1 cellular context compared by ENCODE assay signal in genomic region chr6:11043961-11044711, GRCh38.
TF ChIP-seq lines count a peak whose summit lies in the region.

A gene with protein sequence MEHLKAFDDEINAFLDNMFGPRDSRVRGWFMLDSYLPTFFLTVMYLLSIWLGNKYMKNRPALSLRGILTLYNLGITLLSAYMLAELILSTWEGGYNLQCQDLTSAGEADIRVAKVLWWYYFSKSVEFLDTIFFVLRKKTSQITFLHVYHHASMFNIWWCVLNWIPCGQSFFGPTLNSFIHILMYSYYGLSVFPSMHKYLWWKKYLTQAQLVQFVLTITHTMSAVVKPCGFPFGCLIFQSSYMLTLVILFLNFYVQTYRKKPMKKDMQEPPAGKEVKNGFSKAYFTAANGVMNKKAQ (minus strand): TSS chr6:11044305. CDS start chr6:11044230, 75 bp downstream.

TF ChIP-seq in HepG2, 621 proteins besides CTCF, POLR2A, EP300 and RAD21 (continued from another document and continues in another):
- TF ChIP-seq, protein P1, sequence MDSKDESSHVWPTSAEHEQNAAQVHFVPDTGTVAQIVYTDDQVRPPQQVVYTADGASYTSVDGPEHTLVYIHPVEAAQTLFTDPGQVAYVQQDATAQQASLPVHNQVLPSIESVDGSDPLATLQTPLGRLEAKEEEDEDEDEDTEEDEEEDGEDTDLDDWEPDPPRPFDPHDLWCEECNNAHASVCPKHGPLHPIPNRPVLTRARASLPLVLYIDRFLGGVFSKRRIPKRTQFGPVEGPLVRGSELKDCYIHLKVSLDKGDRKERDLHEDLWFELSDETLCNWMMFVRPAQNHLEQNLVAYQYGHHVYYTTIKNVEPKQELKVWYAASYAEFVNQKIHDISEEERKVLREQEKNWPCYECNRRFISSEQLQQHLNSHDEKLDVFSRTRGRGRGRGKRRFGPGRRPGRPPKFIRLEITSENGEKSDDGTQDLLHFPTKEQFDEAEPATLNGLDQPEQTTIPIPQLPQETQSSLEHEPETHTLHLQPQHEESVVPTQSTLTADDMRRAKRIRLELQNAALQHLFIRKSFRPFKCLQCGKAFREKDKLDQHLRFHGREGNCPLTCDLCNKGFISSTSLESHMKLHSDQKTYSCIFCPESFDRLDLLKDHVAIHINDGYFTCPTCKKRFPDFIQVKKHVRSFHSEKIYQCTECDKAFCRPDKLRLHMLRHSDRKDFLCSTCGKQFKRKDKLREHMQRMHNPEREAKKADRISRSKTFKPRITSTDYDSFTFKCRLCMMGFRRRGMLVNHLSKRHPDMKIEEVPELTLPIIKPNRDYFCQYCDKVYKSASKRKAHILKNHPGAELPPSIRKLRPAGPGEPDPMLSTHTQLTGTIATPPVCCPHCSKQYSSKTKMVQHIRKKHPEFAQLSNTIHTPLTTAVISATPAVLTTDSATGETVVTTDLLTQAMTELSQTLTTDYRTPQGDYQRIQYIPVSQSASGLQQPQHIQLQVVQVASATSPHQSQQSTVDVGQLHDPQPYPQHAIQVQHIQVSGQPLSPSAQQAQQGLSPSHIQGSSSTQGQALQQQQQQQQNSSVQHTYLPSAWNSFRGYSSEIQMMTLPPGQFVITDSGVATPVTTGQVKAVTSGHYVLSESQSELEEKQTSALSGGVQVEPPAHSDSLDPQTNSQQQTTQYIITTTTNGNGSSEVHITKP (CRISPR knock-in tag; IDR thresholded peaks at IDR 0.05; ENCODE audit: low read depth) = no peak
- TF ChIP-seq ZNF441 (CRISPR knock-in tag; IDR thresholded peaks at IDR 0.05; ENCODE audit: borderline replicate concordance) (no peak), PLRG1 (conservative IDR thresholded peaks at IDR 0.05) (no peak), ZSCAN22 (CRISPR knock-in tag; IDR thresholded peaks at IDR 0.05) (no peak), ZNF7 (CRISPR knock-in tag; IDR thresholded peaks at IDR 0.05) (no peak), PHF8 (CRISPR knock-in tag; IDR thresholded peaks at IDR 0.05) (peak; percentile 28), ZNF790 (CRISPR knock-in tag; IDR thresholded peaks at IDR 0.05; ENCODE audit: borderline replicate concordance) (peak; percentile 84; the same call in 1 of the 2 replicates), ZNF557 (CRISPR knock-in tag; IDR thresholded peaks at IDR 0.05) (no peak; the same call in 1 of the 2 replicates), ZBTB26 (CRISPR knock-in tag; IDR thresholded peaks at IDR 0.05; ENCODE audit: borderline replicate concordance) (no peak), SALL1 (CRISPR knock-in tag; IDR thresholded peaks at IDR 0.05) (peak; percentile 83), ZFP41 (CRISPR knock-in tag; IDR thresholded peaks at IDR 0.05; ENCODE audit: borderline replicate concordance) (no peak), ZNF264 (CRISPR knock-in tag; IDR thresholded peaks at IDR 0.05) (no peak), THYN1 (CRISPR knock-in tag; IDR thresholded peaks at IDR 0.05; ENCODE audit: borderline replicate concordance, low read depth) (no peak), CHD2 (IDR thresholded peaks at IDR 0.05; ENCODE audit: low read depth, low read length) (peak; percentile 67; the same call in 1 of the 2 replicates), ZSCAN21 (CRISPR knock-in tag; IDR thresholded peaks at IDR 0.05; ENCODE audit: borderline replicate concordance) (peak; percentile 6; the same call in 1 of the 2 replicates), ZBTB3 (CRISPR knock-in tag; IDR thresholded peaks at IDR 0.05; ENCODE audit: borderline replicate concordance, low read depth) (no peak; the same call in 1 of the 2 replicates), NFATC3 (CRISPR knock-in tag; IDR thresholded peaks at IDR 0.05) (no peak), REXO4 (CRISPR knock-in tag; IDR thresholded peaks at IDR 0.05; ENCODE audit: borderline replicate concordance) (no peak), AHR (CRISPR knock-in tag; IDR thresholded peaks at IDR 0.05) (0 out of 2 replicates have a peak, but pooled peaks have one; percentile 60), BHLHE40 (IDR thresholded peaks at IDR 0.05; ENCODE audit: low read length) (no peak), CSRNP2 (CRISPR knock-in tag; conservative IDR thresholded peaks at IDR 0.05; ENCODE audit: low read depth) (no peak), CEBPZ (IDR thresholded peaks at IDR 0.05; ENCODE audit: low read length) (no peak), NR1H2 (CRISPR knock-in tag; IDR thresholded peaks at IDR 0.05; ENCODE audit: borderline replicate concordance, low read depth) (no peak), ZNF788 (CRISPR knock-in tag; IDR thresholded peaks at IDR 0.05; ENCODE audit: borderline replicate concordance) (peak; percentile 69; the same call in 1 of the 2 replicates), SP140L (CRISPR knock-in tag; IDR thresholded peaks at IDR 0.05; ENCODE audit: borderline replicate concordance) (no peak), HDAC6 (IDR thresholded peaks at IDR 0.05; ENCODE audit: low read depth, low read length) (no peak), ZNF607 (CRISPR knock-in tag; IDR thresholded peaks at IDR 0.05; ENCODE audit: borderline replicate concordance) (0 out of 2 replicates have a peak, but pooled peaks have one; percentile 8), NPAS2 (CRISPR knock-in tag; IDR thresholded peaks at IDR 0.05; ENCODE audit: borderline replicate concordance) (no peak), ZBTB14 (CRISPR knock-in tag; IDR thresholded peaks at IDR 0.05) (peak; percentile 87), KDM5A (IDR thresholded peaks at IDR 0.05; ENCODE audit: borderline replicate concordance, low read length) (no peak), ZFY (CRISPR knock-in tag; IDR thresholded peaks at IDR 0.05) (peak; percentile 81), MTA1 (CRISPR knock-in tag; IDR thresholded peaks at IDR 0.05; ENCODE audit: borderline replicate concordance) (peak; percentile 36; the same call in 1 of the 2 replicates)
- TF ChIP-seq, protein P2, sequence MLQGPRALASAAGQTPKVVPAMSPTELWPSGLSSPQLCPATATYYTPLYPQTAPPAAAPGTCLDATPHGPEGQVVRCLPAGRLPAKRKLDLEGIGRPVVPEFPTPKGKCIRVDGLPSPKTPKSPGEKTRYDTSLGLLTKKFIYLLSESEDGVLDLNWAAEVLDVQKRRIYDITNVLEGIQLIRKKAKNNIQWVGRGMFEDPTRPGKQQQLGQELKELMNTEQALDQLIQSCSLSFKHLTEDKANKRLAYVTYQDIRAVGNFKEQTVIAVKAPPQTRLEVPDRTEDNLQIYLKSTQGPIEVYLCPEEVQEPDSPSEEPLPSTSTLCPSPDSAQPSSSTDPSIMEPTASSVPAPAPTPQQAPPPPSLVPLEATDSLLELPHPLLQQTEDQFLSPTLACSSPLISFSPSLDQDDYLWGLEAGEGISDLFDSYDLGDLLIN (CRISPR knock-in tag; IDR thresholded peaks at IDR 0.05; ENCODE audit: borderline replicate concordance) = no peak
- TF ChIP-seq, protein P3, sequence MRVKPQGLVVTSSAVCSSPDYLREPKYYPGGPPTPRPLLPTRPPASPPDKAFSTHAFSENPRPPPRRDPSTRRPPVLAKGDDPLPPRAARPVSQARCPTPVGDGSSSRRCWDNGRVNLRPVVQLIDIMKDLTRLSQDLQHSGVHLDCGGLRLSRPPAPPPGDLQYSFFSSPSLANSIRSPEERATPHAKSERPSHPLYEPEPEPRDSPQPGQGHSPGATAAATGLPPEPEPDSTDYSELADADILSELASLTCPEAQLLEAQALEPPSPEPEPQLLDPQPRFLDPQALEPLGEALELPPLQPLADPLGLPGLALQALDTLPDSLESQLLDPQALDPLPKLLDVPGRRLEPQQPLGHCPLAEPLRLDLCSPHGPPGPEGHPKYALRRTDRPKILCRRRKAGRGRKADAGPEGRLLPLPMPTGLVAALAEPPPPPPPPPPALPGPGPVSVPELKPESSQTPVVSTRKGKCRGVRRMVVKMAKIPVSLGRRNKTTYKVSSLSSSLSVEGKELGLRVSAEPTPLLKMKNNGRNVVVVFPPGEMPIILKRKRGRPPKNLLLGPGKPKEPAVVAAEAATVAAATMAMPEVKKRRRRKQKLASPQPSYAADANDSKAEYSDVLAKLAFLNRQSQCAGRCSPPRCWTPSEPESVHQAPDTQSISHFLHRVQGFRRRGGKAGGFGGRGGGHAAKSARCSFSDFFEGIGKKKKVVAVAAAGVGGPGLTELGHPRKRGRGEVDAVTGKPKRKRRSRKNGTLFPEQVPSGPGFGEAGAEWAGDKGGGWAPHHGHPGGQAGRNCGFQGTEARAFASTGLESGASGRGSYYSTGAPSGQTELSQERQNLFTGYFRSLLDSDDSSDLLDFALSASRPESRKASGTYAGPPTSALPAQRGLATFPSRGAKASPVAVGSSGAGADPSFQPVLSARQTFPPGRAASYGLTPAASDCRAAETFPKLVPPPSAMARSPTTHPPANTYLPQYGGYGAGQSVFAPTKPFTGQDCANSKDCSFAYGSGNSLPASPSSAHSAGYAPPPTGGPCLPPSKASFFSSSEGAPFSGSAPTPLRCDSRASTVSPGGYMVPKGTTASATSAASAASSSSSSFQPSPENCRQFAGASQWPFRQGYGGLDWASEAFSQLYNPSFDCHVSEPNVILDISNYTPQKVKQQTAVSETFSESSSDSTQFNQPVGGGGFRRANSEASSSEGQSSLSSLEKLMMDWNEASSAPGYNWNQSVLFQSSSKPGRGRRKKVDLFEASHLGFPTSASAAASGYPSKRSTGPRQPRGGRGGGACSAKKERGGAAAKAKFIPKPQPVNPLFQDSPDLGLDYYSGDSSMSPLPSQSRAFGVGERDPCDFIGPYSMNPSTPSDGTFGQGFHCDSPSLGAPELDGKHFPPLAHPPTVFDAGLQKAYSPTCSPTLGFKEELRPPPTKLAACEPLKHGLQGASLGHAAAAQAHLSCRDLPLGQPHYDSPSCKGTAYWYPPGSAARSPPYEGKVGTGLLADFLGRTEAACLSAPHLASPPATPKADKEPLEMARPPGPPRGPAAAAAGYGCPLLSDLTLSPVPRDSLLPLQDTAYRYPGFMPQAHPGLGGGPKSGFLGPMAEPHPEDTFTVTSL (CRISPR knock-in tag; IDR thresholded peaks at IDR 0.05; ENCODE audit: borderline replicate concordance) = no peak
- TF ChIP-seq, protein P4, sequence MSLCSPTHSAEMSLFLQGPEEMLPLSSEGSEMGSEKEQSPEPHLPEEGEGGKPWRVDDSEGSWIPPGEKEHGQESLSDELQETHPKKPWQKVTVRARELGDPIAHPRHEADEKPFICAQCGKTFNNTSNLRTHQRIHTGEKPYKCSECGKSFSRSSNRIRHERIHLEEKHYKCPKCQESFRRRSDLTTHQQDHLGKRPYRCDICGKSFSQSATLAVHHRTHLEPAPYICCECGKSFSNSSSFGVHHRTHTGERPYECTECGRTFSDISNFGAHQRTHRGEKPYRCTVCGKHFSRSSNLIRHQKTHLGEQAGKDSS (CRISPR knock-in tag; IDR thresholded peaks at IDR 0.05; ENCODE audit: borderline replicate concordance, low read depth) = peak; percentile 84; the same call in 1 of the 2 replicates
- TF ChIP-seq, protein P5, sequence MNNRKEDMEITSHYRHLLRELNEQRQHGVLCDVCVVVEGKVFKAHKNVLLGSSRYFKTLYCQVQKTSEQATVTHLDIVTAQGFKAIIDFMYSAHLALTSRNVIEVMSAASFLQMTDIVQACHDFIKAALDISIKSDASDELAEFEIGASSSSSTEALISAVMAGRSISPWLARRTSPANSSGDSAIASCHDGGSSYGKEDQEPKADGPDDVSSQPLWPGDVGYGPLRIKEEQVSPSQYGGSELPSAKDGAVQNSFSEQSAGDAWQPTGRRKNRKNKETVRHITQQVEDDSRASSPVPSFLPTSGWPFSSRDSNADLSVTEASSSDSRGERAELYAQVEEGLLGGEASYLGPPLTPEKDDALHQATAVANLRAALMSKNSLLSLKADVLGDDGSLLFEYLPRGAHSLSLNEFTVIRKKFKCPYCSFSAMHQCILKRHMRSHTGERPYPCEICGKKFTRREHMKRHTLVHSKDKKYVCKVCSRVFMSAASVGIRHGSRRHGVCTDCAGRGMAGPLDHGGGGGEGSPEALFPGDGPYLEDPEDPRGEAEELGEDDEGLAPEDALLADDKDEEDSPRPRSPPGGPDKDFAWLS (CRISPR knock-in tag; IDR thresholded peaks at IDR 0.05; ENCODE audit: borderline replicate concordance) = no peak
